In genomic region chr17:58337126-58337599, GRCh38 we compare ENCODE assay signal across 1 cellular context.
TF ChIP-seq lines count a peak whose summit lies in the region.

No MANE protein-coding gene starts in this region.

TF ChIP-seq in GM12878, 131 proteins besides CTCF, POLR2A, EP300 and RAD21 (continued from another document):
- TF ChIP-seq ZNF592 (IDR thresholded peaks at IDR 0.05) (no peak; the same call in 1 of the 2 replicates), FOS (IDR thresholded peaks at IDR 0.05; ENCODE audit: borderline replicate concordance, extremely low read depth, insufficient read length) (no peak), BCLAF1 (IDR thresholded peaks at IDR 0.05) (peak; percentile 43; the same call in 1 of the 2 replicates), SKIL (IDR thresholded peaks at IDR 0.05; ENCODE audit: low read depth, poor library complexity, severe bottlenecking) (peak; percentile 12), ZNF274 (IDR thresholded peaks at IDR 0.05; ENCODE audit: insufficient read depth, insufficient read length) (no peak), PKNOX1 (IDR thresholded peaks at IDR 0.05) (no peak), TAF1 (IDR thresholded peaks at IDR 0.05; ENCODE audit: borderline replicate concordance, low read depth, low read length) (peak; percentile 63; the same call in 1 of the 2 replicates), EZH2 (IDR thresholded peaks at IDR 0.05; ENCODE audit: borderline replicate concordance, control insufficient read depth, low read depth, low read length) (no peak), NR2F1 (conservative IDR thresholded peaks at IDR 0.05) (no peak), HCFC1 (IDR thresholded peaks at IDR 0.05; ENCODE audit: low read length) (no peak), CHD4 (IDR thresholded peaks at IDR 0.05) (no peak), JUND (IDR thresholded peaks at IDR 0.05; ENCODE audit: low read depth, low read length) (peak; percentile 3; the same call in 1 of the 2 replicates), RELA (IDR thresholded peaks at IDR 0.05; ENCODE audit: borderline replicate concordance, partially characterized antibody) (no peak), IRF5 (IDR thresholded peaks at IDR 0.05; ENCODE audit: borderline replicate concordance) (no peak), TBL1XR1 (IDR thresholded peaks at IDR 0.05; ENCODE audit: low read depth, low read length) (no peak), MLLT1 (IDR thresholded peaks at IDR 0.05) (peak; percentile 98), PBX3 (IDR thresholded peaks at IDR 0.05; ENCODE audit: insufficient replicate concordance, low read depth, low read length) (peak; percentile 12), KAT2A (conservative IDR thresholded peaks at IDR 0.05; ENCODE audit: control insufficient read depth, low read depth, low read length) (no peak), MXI1 (IDR thresholded peaks at IDR 0.05; ENCODE audit: low read depth, low read length) (no peak), CREB1 (IDR thresholded peaks at IDR 0.05; ENCODE audit: low read depth) (no peak), EGR1 (IDR thresholded peaks at IDR 0.05; ENCODE audit: borderline replicate concordance in 1 of 2, low read depth in 2 of 2, low read length in 2 of 2) (no peak), IKZF1 (conservative IDR thresholded peaks at IDR 0.05) (no peak), STAT3 (IDR thresholded peaks at IDR 0.05; ENCODE audit: low read depth, low read length) (no peak), HDAC6 (IDR thresholded peaks at IDR 0.05; ENCODE audit: unreplicated experiment) (no peak), REST (IDR thresholded peaks at IDR 0.05; ENCODE audit: low read depth, low read length) (no peak), MAX (IDR thresholded peaks at IDR 0.05; ENCODE audit: low read depth, low read length) (peak; percentile 21; the same call in 1 of the 2 replicates), ELK1 (IDR thresholded peaks at IDR 0.05; ENCODE audit: low read depth, low read length) (0 out of 2 replicates have a peak, but pooled peaks have one; percentile 4)
